8 cellular contexts compared by ENCODE assay signal in the genomic region with DNA sequence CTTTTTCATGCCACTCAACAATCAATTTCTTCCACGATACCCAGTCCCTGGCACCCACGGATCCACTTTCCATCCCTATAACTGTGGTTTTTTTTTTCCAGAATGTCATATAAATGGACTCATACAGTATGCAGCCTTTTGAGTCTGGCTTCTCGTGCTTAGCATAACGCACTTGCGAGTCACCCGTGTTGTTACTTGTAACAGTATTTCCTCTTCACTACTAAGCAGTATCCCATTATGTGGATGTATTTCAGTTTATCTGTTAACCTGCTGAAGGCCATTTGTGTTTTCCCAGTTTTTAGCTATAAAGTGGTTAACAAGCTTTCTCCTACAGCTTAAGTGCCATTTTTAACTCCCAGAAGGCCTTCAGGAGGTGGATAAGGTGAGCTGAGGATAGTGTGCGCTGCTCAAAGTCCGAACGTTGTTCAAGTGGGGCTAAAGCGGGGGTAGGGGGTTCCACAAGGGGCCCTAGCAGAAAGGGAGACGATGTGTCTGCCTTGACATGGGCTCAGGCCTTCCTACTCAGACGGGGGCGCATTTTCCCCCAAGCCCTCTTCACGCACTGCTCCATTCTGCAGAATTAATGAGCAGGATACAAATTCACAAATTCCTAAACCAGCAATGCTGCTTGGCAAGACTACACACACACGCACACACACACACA. TPM values are rescaled to one million over a fixed set of nuclear protein-coding genes. Genes with fewer than 3 reads are reported as not detected.
DNase-seq lines count a peak whose midpoint lies in the region; ATAC-seq and TF ChIP-seq lines count a peak whose summit lies in the region.

No MANE protein-coding gene starts in this region.

- peak overlapping the region; percentile 92 for H3K4me2 ChIP-seq in BLaER1

- H3K36me3 ChIP-seq in BLaER1: peaks cover 43% of the 10 kb centered on the region
- peaks cover 4% of the 10 kb centered on the region for H3K36me3 ChIP-seq in iPS-18a (ENCODE audit: control insufficient read depth, low read depth, low read length)
- peaks cover 0 to 36% (median 8%) of the 10 kb centered on the region in 6 donors for H3K36me3 ChIP-seq in spleen

- H3K27ac ChIP-seq in BLaER1: peak overlapping the region; percentile 96
- peak overlapping the region; percentile 83 for H3K27ac ChIP-seq in iPS-18a (ENCODE audit: low read length)
- peak overlapping the region; percentile 93 to 100 (median 97) for H3K27ac ChIP-seq in spleen

- H3K9me3 ChIP-seq in BLaER1: no peaks in the 10 kb centered on the region
- H3K9me3 ChIP-seq in iPS-18a (ENCODE audit: control insufficient read depth, low read depth, low read length): no peaks in the 10 kb centered on the region
- H3K9me3 ChIP-seq in spleen: no peaks in the 10 kb centered on the region

- in situ Hi-C loops in astrocyte of the spinal cord (cut with HindIII; ENCODE audit: low sequenced_read_pairs): no loop called here

- no peak for TF ChIP-seq POLR2A in spleen (IDR thresholded peaks at IDR 0.05)

- ATAC-seq in GM21381 (IDR thresholded peaks at IDR 0.05; ENCODE audit: unreplicated experiment): peak; percentile 4
- no peak for ATAC-seq in GM18517 (IDR thresholded peaks at IDR 0.05; ENCODE audit: unreplicated experiment)

- intact Hi-C loops in spleen (cut with DNase I; ENCODE audit: low total_unique reads): no loop called here

- peaks cover 84% of the 10 kb centered on the region for H4K20me1 ChIP-seq in BLaER1

- H3K4me1 ChIP-seq in BLaER1 (peaks cover 71% of the 10 kb centered on the region), iPS-18a (ENCODE audit: control insufficient read depth, low read depth, low read length) (peaks cover 36% of the 10 kb centered on the region), spleen (peaks cover 60 to 91% (median 73%) of the 10 kb centered on the region in 6 donors)

- peak; percentile 9 for TF ChIP-seq CTCF in astrocyte of the spinal cord (IDR thresholded peaks at IDR 0.05; ENCODE audit: low read depth, low read length)
- TF ChIP-seq CTCF in spleen (IDR thresholded peaks at IDR 0.05 in 8 of 11, conservative IDR thresholded peaks at IDR 0.05 in 3 of 11): no peak

- peak overlapping the region; percentile 97 for H3K9ac ChIP-seq in BLaER1
- H3K9ac ChIP-seq in iPS-18a (ENCODE audit: low read length): peak overlapping the region; percentile 94

- DNase-seq in NCI-H2227 treated with DMSO at 0.1 percent for 48 hours (lab: John Stamatoyannopoulos, UW) (peak; percentile 51), astrocyte of the spinal cord (ENCODE audit: low read depth, low spot score) (peak; percentile 46), spleen (peak; percentile 79), germinal center (ENCODE audit: low spot score) (no peak)

- 2 to 8% (median 4%) methylated on average over 13 to 15 of the region's 15 CpGs for WGBS in spleen, 5 donors

- H3K4me3 ChIP-seq in BLaER1: peak overlapping the region; percentile 91
- H3K4me3 ChIP-seq in astrocyte of the spinal cord (ENCODE audit: low read depth, low read length): peak overlapping the region; percentile 77
- H3K4me3 ChIP-seq in iPS-18a (ENCODE audit: low read length): peak overlapping the region; percentile 91
- H3K4me3 ChIP-seq in spleen: peak overlapping the region; percentile 63 to 96 (median 85)

- H3K27me3 ChIP-seq in BLaER1 (no peaks in the 10 kb centered on the region), iPS-18a (ENCODE audit: control insufficient read depth, insufficient read depth, low read length) (no peaks in the 10 kb centered on the region), spleen (replicated peaks in 1 of 7) (no peaks in the 10 kb centered on the region)

RNA-seq across cellular contexts. Expression of gene ADAR, which starts 0.8 kb away (rescaled TPM):
- 100 to 1,000 TPM; 218 to 249 (median 229) TPM for total RNA-seq in spleen
- polyA plus RNA-seq in spleen: 10 to 100 TPM; 25.6 to 61.3 (median 29.4) TPM

RNA-seq across cellular contexts. Expression of gene CHRNB2, which starts 39.6 kb away (rescaled TPM):
- total RNA-seq in spleen: under 1 TPM in 2 of 7 donors, not detected in 5; 0.18 to 0.32 TPM
- under 1 TPM in 1 of 3 donors, not detected in 2; 0.03 TPM for polyA plus RNA-seq in spleen

RNA-seq across cellular contexts. Expression of gene UBE2Q1, which starts 48.8 kb away (rescaled TPM):
- 100 to 1,000 TPM in 2 of 7 donors, 10 to 100 TPM in 5; 45.0 to 119 (median 95.1) TPM for total RNA-seq in spleen
- polyA plus RNA-seq in spleen: 10 to 100 TPM; 25.8 to 40.3 (median 30.0) TPM
